17 cellular contexts compared by ENCODE assay signal in genomic region chr7:91657386-91658120, GRCh38.
DNase-seq lines count a peak whose midpoint lies in the region; ATAC-seq and TF ChIP-seq lines count a peak whose summit lies in the region.
"Had no signal": no experiment of that assay in that cellular context is flagged by ENCODE, and none has a peak within 500 bp of the region (broad histone marks: within the 10 kb centered on the region; RNA-seq: fewer than 3 reads in every experiment).

No MANE protein-coding gene starts in this region.

- peak overlapping the region; percentile 10 for H3K4me2 ChIP-seq in smooth muscle cell

- H3K27ac ChIP-seq in smooth muscle cell (ENCODE audit: low read depth): peak overlapping the region; percentile 43
- H3K27ac ChIP-seq: epithelial cell of prostate, HL-60, pancreas had no signal

- H3K36me3 ChIP-seq in HAP-1 (replicated peaks) (no peaks in the 10 kb centered on the region), smooth muscle cell (ENCODE audit: low read depth) (no peaks in the 10 kb centered on the region)
- H3K36me3 ChIP-seq: pancreas had no signal

- DNase-seq in HAP-1 (ENCODE audit: low spot score in 2 of 2) (peak; percentile 43 to 69), SW480 (ENCODE audit: low spot score) (peak; percentile 79), foreskin fibroblast (peak; percentile 70 to 91), smooth muscle cell (lab: John Stamatoyannopoulos, UW; ENCODE audit: unreplicated experiment) (no peak), NCI-H2171 treated with DMSO at 0.1 percent for 48 hours (lab: John Stamatoyannopoulos, UW) (no peak)
- DNase-seq: activated CD4-positive, alpha-beta T cell treated with anti-CD3 and anti-CD28 coated beads for 1 hour; activated T-cell treated with anti-CD3 and anti-CD28 coated beads, Interleukin-2, amount 50 U/mL, for 1 hour; left cardiac atrium; NCI-H1048; NCI-H526 treated with DMSO at 0.1 percent for 48 hours; pancreas; stimulated activated CD4-positive, alpha-beta T cell treated with anti-CD3 and anti-CD28 coated beads, Interleukin-4, amount 100 ng/mL, for 4 hours; substantia nigra had no signal

- H3K4me3 ChIP-seq in HAP-1: no peak overlapping the region
- no peak overlapping the region for H3K4me3 ChIP-seq in foreskin fibroblast (ENCODE audit: low read depth in 1 of 2, low read length in 2 of 2)
- H3K4me3 ChIP-seq in smooth muscle cell: no peak overlapping the region
- H3K4me3 ChIP-seq: pancreas had no signal

- in situ Hi-C loops in HAP-1 (cut with MboI; ENCODE audit: low sequenced_read_pairs): no loop called here

- ATAC-seq in HG02623 (IDR thresholded peaks at IDR 0.05; ENCODE audit: unreplicated experiment) (no peak), GM19324 (IDR thresholded peaks at IDR 0.05; ENCODE audit: low FRiP score, unreplicated experiment) (no peak)

- H4K20me1 ChIP-seq in smooth muscle cell (ENCODE audit: low read depth): no peaks in the 10 kb centered on the region

- H3K27me3 ChIP-seq in HAP-1 (ENCODE audit: low read depth) (no peaks in the 10 kb centered on the region), smooth muscle cell (ENCODE audit: low read depth) (no peaks in the 10 kb centered on the region)
- H3K27me3 ChIP-seq: pancreas had no signal

- H3K9me3 ChIP-seq in HAP-1: no peaks in the 10 kb centered on the region
- no peaks in the 10 kb centered on the region for H3K9me3 ChIP-seq in smooth muscle cell (replicated peaks; ENCODE audit: low read depth)
- H3K9me3 ChIP-seq: pancreas had no signal

- 33% methylated on average over 3 of the region's 3 CpGs for WGBS in smooth muscle cell (ENCODE audit: low lambda C conversion rate)

- no peaks in the 10 kb centered on the region for H3K79me2 ChIP-seq in smooth muscle cell (ENCODE audit: low read depth)

- TF ChIP-seq CTCF in foreskin fibroblast (IDR thresholded peaks at IDR 0.05; ENCODE audit: low read depth, low read length) (no peak), smooth muscle cell (IDR thresholded peaks at IDR 0.05; ENCODE audit: borderline replicate concordance, insufficient read depth, poor library complexity, severe bottlenecking) (no peak)

- H3K4me1 ChIP-seq in HAP-1 (peaks cover 24% of the 10 kb centered on the region), smooth muscle cell (ENCODE audit: low read depth) (peaks cover 9% of the 10 kb centered on the region)
- H3K4me1 ChIP-seq: pancreas had no signal

- no peak overlapping the region for H2AFZ ChIP-seq in smooth muscle cell (ENCODE audit: low read depth)

- peaks cover 6% of the 10 kb centered on the region for H3F3A ChIP-seq in smooth muscle cell (ENCODE audit: low read depth)

- no peak overlapping the region for H3K9ac ChIP-seq in smooth muscle cell (ENCODE audit: low read depth)

Comparison
In these comparisons a context has a peak if more than half of its experiments do, and no peak if none do; other contexts are left out.
1. DNase-seq: peak in HAP-1 (2 of 2), SW480 (single experiment) and foreskin fibroblast (2 of 2); none in smooth muscle cell (single experiment) and NCI-H2171 treated with DMSO at 0.1 percent for 48 hours (single experiment).